Comparison of ENCODE assay signal across 20 cellular contexts in the genomic region with DNA sequence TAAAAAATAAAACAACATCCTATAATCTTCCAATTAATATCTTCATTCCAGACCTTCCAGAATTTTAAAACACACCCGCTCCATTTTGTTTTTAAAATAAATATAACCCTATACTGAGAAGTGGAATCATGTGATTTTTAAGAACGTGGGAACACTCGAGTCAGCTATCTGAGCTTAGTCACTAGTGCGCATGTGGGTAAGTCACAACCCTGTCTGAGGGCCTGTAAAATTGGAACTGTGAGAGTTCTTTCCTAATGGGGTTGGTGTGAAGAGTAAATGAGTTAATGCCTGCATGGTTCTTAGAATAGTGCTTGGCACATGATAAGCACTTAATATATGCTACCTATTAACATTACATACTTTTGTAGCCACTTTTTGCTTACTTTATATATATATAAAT. TPM values are rescaled to one million over a fixed set of nuclear protein-coding genes. Genes with fewer than 3 reads are reported as not detected.
DNase-seq lines count a peak whose midpoint lies in the region; ATAC-seq, FAIRE-seq and TF ChIP-seq lines count a peak whose summit lies in the region.
"Had no signal": no experiment of that assay in that cellular context is flagged by ENCODE, and none has a peak within 500 bp of the region (broad histone marks: within the 10 kb centered on the region; RNA-seq: fewer than 3 reads in every experiment).

No MANE protein-coding gene starts in this region.

- no peak overlapping the region for H3K4me3 Mint-ChIP-seq in stimulated activated naive B cell treated with anti-CD40 and anti-IgM and Interleukin-4, amounts not matched to agents 10 μg/mL and 1 μg/mL and 100 μg/mL, for 72 hours
- H3K4me3 Mint-ChIP-seq: activated CD8-positive, alpha-beta T cell treated with anti-CD3 and anti-CD28 coated beads, Interleukin-2, amount 10 ng/mL, durations not matched to agents 7 days and 5 days; CD14-positive monocyte had no signal

- H3K36me3 ChIP-seq in right atrium auricular region (peaks cover 30% of the 10 kb centered on the region), thoracic aorta (no peaks in the 10 kb centered on the region)
- H3K36me3 ChIP-seq: upper lobe of right lung had no signal

- H3K4me3 ChIP-seq in coronary artery (peak overlapping the region; percentile 21), right atrium auricular region (no peak overlapping the region), thoracic aorta (peak overlapping the region; percentile 56)
- H3K4me3 ChIP-seq: upper lobe of right lung had no signal

- no peaks in the 10 kb centered on the region for H3K4me1 Mint-ChIP-seq in stimulated activated naive B cell treated with anti-CD40 and anti-IgM and Interleukin-4, amounts not matched to agents 10 μg/mL and 1 μg/mL and 100 μg/mL, for 72 hours
- H3K4me1 Mint-ChIP-seq: CD14-positive monocyte had no signal

- no peaks in the 10 kb centered on the region for H3K9me3 Mint-ChIP-seq in stimulated activated naive B cell treated with anti-CD40 and anti-IgM and Interleukin-4, amounts not matched to agents 10 μg/mL and 1 μg/mL and 100 μg/mL, for 72 hours

- H3K27me3 Mint-ChIP-seq in stimulated activated naive B cell treated with anti-CD40 and anti-IgM and Interleukin-4, amounts not matched to agents 10 μg/mL and 1 μg/mL and 100 μg/mL, for 72 hours: no peaks in the 10 kb centered on the region

- DNase-seq in NCI-H460 (ENCODE audit: extremely low read depth, low read depth) (peak; percentile 52), coronary artery (ENCODE audit: low spot score) (no peak), right atrium auricular region (ENCODE audit: low spot score) (no peak), thoracic aorta (ENCODE audit: low spot score) (no peak), KBM-7 (no peak), urothelium cell line (ENCODE audit: low spot score) (no peak)
- DNase-seq in stimulated activated naive B cell treated with anti-CD40 and anti-IgM and Interleukin-4, amounts not matched to agents 10 μg/mL and 1 μg/mL and 100 μg/mL, for 72 hours: no peak
- DNase-seq: activated CD8-positive, alpha-beta T cell treated with anti-CD3 and anti-CD28 coated beads, Interleukin-2, amount 10 ng/mL, durations not matched to agents 7 days and 5 days; activated gamma-delta T cell; GOT3; kidney; mammary epithelial cell; NCI-H1694 treated with DMSO at 0.1 percent for 48 hours; NCI-H69; nucleus accumbens; upper lobe of right lung had no signal

- H3K9me3 ChIP-seq in right atrium auricular region: no peaks in the 10 kb centered on the region
- no peaks in the 10 kb centered on the region for H3K9me3 ChIP-seq in thoracic aorta
- H3K9me3 ChIP-seq: upper lobe of right lung had no signal

- H3K27ac Mint-ChIP-seq in stimulated activated naive B cell treated with anti-CD40 and anti-IgM and Interleukin-4, amounts not matched to agents 10 μg/mL and 1 μg/mL and 100 μg/mL, for 72 hours: no peak overlapping the region
- H3K27ac Mint-ChIP-seq: activated CD8-positive, alpha-beta T cell treated with anti-CD3 and anti-CD28 coated beads, Interleukin-2, amount 10 ng/mL, durations not matched to agents 7 days and 5 days; CD14-positive monocyte had no signal

- peaks cover 0 to 47% of the 10 kb centered on the region in 2 donors for H3K4me1 ChIP-seq in right atrium auricular region
- peaks cover 8 to 22% of the 10 kb centered on the region in 2 donors for H3K4me1 ChIP-seq in thoracic aorta (ENCODE audit: control insufficient read depth in 1 of 2, low read depth in 2 of 2)
- H3K4me1 ChIP-seq: upper lobe of right lung had no signal

- peak; percentile 88 for ATAC-seq in thoracic aorta (ENCODE audit: insufficient number of reproducible peaks, low FRiP score, low read depth)
- no peak for ATAC-seq in stimulated activated naive B cell treated with anti-CD40 and anti-IgM and Interleukin-4, amounts not matched to agents 10 μg/mL and 1 μg/mL and 100 μg/mL, for 72 hours (replicated peaks)
- ATAC-seq: activated CD8-positive, alpha-beta T cell treated with anti-CD3 and anti-CD28 coated beads, Interleukin-2, amount 10 ng/mL, durations not matched to agents 7 days and 5 days; upper lobe of right lung had no signal

- peak overlapping the region; percentile 42 to 62 for H3K27ac ChIP-seq in coronary artery
- H3K27ac ChIP-seq in right atrium auricular region: peak overlapping the region; percentile 78 to 81
- H3K27ac ChIP-seq in thoracic aorta: peak overlapping the region; percentile 52 to 70
- H3K27ac ChIP-seq: RWPE1, upper lobe of right lung had no signal

- peaks cover 0 to 12% of the 10 kb centered on the region in 2 donors for H3K36me3 Mint-ChIP-seq in stimulated activated naive B cell treated with anti-CD40 and anti-IgM and Interleukin-4, amounts not matched to agents 10 μg/mL and 1 μg/mL and 100 μg/mL, for 72 hours
- H3K36me3 Mint-ChIP-seq: CD14-positive monocyte had no signal

- in situ Hi-C loops in KBM-7 (cut with MboI; ENCODE audit: low pct_unique_long_range_greater_than_20kb, low sequenced_read_pairs): no loop called here

- TF ChIP-seq CTCF in coronary artery (IDR thresholded peaks at IDR 0.05): no peak
- TF ChIP-seq CTCF in right atrium auricular region (IDR thresholded peaks at IDR 0.05): no peak
- no peak for TF ChIP-seq CTCF in thoracic aorta (IDR thresholded peaks at IDR 0.05)

- H3K27me3 ChIP-seq in right atrium auricular region (no peaks in the 10 kb centered on the region), thoracic aorta (replicated peaks; ENCODE audit: insufficient read depth) (no peaks in the 10 kb centered on the region)
- H3K27me3 ChIP-seq: upper lobe of right lung had no signal

- no peak for FAIRE-seq in urothelium cell line (lab: Jason Lieb, UNC)
- FAIRE-seq: bronchial epithelial cell, GM18507 had no signal

RNA-seq across cellular contexts. Expression of gene POLR2M, which starts 19.9 kb away (rescaled TPM):
- total RNA-seq in NCI-H460 (2014; rRNA removed; shearing (Covaris generic)): 175 and 194 TPM in 2 replicates
- polyA plus RNA-seq in NCI-H460 (2014; cell fraction: nucleus; rRNA removed): 22.1 and 32.4 TPM in 2 replicates
- 10 to 100 TPM; 68.0 to 97.5 TPM for total RNA-seq in right atrium auricular region
- total RNA-seq in thoracic aorta: 100 to 1,000 TPM in 1 of 2 donors, 10 to 100 TPM in 1; 90.2 to 199 TPM

Comparison
In these comparisons a context has a peak if more than half of its experiments do, and no peak if none do; other contexts are left out.
1. H3K4me3 ChIP-seq: peak in coronary artery (single experiment) and thoracic aorta (single experiment); none in right atrium auricular region (0 of 2).
2. Peak in every context shown above with its lines, with median percentiles within 50 percentile points of each other: H3K27ac ChIP-seq.